In genomic region chr6:26311012-26311384, GRCh38 we compare ENCODE assay signal across 1 cellular context.
TF ChIP-seq lines count a peak whose summit lies in the region.

No MANE protein-coding gene starts in this region.

TF ChIP-seq in HepG2, 621 proteins besides CTCF, POLR2A, EP300 and RAD21 (continued from another document):
- TF ChIP-seq ZGPAT (CRISPR knock-in tag; IDR thresholded peaks at IDR 0.05) = 0 out of 2 replicates have a peak, but pooled peaks have one; percentile 19
- TF ChIP-seq SNRNP70 (IDR thresholded peaks at IDR 0.05; ENCODE audit: low read depth, low read length) = no peak
- TF ChIP-seq TOE1 (CRISPR knock-in tag; IDR thresholded peaks at IDR 0.05) = no peak
- TF ChIP-seq, protein P1, sequence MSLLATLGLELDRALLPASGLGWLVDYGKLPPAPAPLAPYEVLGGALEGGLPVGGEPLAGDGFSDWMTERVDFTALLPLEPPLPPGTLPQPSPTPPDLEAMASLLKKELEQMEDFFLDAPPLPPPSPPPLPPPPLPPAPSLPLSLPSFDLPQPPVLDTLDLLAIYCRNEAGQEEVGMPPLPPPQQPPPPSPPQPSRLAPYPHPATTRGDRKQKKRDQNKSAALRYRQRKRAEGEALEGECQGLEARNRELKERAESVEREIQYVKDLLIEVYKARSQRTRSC (CRISPR knock-in tag; IDR thresholded peaks at IDR 0.05; ENCODE audit: low read depth) = no peak
- TF ChIP-seq RARA (CRISPR knock-in tag; IDR thresholded peaks at IDR 0.05) = no peak
- TF ChIP-seq MIER3 (CRISPR knock-in tag; IDR thresholded peaks at IDR 0.05; ENCODE audit: borderline replicate concordance) = no peak
- TF ChIP-seq SIN3B (IDR thresholded peaks at IDR 0.05; ENCODE audit: low read length) = no peak
- TF ChIP-seq RFX1 (IDR thresholded peaks at IDR 0.05) = no peak
- no peak for TF ChIP-seq STAT6 (CRISPR knock-in tag; IDR thresholded peaks at IDR 0.05; ENCODE audit: borderline replicate concordance)
- TF ChIP-seq E2F2 (CRISPR knock-in tag; IDR thresholded peaks at IDR 0.05; ENCODE audit: borderline replicate concordance) = no peak
- TF ChIP-seq SIN3A (IDR thresholded peaks at IDR 0.05; ENCODE audit: borderline replicate concordance, low read depth, low read length) = no peak
- TF ChIP-seq ZNF331 (CRISPR knock-in tag; IDR thresholded peaks at IDR 0.05) = peak; percentile 67
- no peak for TF ChIP-seq TFE3 (CRISPR knock-in tag; IDR thresholded peaks at IDR 0.05)
- no peak for TF ChIP-seq ZNF251 (CRISPR knock-in tag; IDR thresholded peaks at IDR 0.05)
- no peak for TF ChIP-seq ZNF510 (CRISPR knock-in tag; IDR thresholded peaks at IDR 0.05; ENCODE audit: low read depth)
- no peak for TF ChIP-seq RBAK (CRISPR knock-in tag; IDR thresholded peaks at IDR 0.05)
- TF ChIP-seq, protein P2, sequence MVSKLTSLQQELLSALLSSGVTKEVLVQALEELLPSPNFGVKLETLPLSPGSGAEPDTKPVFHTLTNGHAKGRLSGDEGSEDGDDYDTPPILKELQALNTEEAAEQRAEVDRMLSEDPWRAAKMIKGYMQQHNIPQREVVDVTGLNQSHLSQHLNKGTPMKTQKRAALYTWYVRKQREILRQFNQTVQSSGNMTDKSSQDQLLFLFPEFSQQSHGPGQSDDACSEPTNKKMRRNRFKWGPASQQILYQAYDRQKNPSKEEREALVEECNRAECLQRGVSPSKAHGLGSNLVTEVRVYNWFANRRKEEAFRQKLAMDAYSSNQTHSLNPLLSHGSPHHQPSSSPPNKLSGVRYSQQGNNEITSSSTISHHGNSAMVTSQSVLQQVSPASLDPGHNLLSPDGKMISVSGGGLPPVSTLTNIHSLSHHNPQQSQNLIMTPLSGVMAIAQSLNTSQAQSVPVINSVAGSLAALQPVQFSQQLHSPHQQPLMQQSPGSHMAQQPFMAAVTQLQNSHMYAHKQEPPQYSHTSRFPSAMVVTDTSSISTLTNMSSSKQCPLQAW (CRISPR knock-in tag; IDR thresholded peaks at IDR 0.05) = no peak
- TF ChIP-seq GTF2F1 (IDR thresholded peaks at IDR 0.05; ENCODE audit: low read length) = no peak
- 0 out of 2 replicates have a peak, but pooled peaks have one; percentile 3 for TF ChIP-seq ZFP1 (CRISPR knock-in tag; IDR thresholded peaks at IDR 0.05)
- no peak for TF ChIP-seq ZNF589 (CRISPR knock-in tag; conservative IDR thresholded peaks at IDR 0.05)
- 0 out of 2 replicates have a peak, but pooled peaks have one; percentile 3 for TF ChIP-seq SOX13 (IDR thresholded peaks at IDR 0.05)
- no peak for TF ChIP-seq SOX13 (CRISPR knock-in tag; conservative IDR thresholded peaks at IDR 0.05 in 1 of 2, IDR thresholded peaks at IDR 0.05 in 1 of 2)
- TF ChIP-seq, protein P3, sequence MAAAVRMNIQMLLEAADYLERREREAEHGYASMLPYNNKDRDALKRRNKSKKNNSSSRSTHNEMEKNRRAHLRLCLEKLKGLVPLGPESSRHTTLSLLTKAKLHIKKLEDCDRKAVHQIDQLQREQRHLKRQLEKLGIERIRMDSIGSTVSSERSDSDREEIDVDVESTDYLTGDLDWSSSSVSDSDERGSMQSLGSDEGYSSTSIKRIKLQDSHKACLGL (CRISPR knock-in tag; IDR thresholded peaks at IDR 0.05) = no peak
- TF ChIP-seq MED8 (CRISPR knock-in tag; IDR thresholded peaks at IDR 0.05; ENCODE audit: insufficient replicate concordance) = no peak
- peak; percentile 11; the same call in 1 of the 2 replicates for TF ChIP-seq RCOR2 (CRISPR knock-in tag; IDR thresholded peaks at IDR 0.05)
- TF ChIP-seq PTBP1 (IDR thresholded peaks at IDR 0.05; ENCODE audit: low read depth, low read length, poor library complexity, severe bottlenecking) = no peak
- 0 out of 2 replicates have a peak, but pooled peaks have one; percentile 3 for TF ChIP-seq STAG1 (CRISPR knock-in tag; IDR thresholded peaks at IDR 0.05)
- TF ChIP-seq MAZ (IDR thresholded peaks at IDR 0.05; ENCODE audit: borderline replicate concordance, low read depth, low read length) = no peak
- TF ChIP-seq MAZ (CRISPR knock-in tag; IDR thresholded peaks at IDR 0.05; ENCODE audit: low read depth) = no peak
- no peak for TF ChIP-seq ZNF75D (CRISPR knock-in tag; IDR thresholded peaks at IDR 0.05; ENCODE audit: borderline replicate concordance)
- TF ChIP-seq SOX6 (IDR thresholded peaks at IDR 0.05) = no peak
- no peak for TF ChIP-seq SOX6 (CRISPR knock-in tag; IDR thresholded peaks at IDR 0.05)
- TF ChIP-seq, protein P4, sequence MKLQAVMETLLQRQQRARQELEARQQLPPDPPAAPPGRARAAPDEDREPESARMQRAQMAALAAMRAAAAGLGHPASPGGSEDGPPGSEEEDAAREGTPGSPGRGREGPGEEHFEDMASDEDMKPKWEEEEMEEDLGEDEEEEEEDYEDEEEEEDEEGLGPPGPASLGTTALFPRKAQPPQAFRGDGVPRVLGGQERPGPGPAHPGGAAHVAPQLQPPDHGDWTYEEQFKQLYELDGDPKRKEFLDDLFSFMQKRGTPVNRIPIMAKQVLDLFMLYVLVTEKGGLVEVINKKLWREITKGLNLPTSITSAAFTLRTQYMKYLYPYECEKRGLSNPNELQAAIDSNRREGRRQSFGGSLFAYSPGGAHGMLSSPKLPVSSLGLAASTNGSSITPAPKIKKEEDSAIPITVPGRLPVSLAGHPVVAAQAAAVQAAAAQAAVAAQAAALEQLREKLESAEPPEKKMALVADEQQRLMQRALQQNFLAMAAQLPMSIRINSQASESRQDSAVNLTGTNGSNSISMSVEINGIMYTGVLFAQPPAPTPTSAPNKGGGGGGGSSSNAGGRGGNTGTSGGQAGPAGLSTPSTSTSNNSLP (IDR thresholded peaks at IDR 0.05; ENCODE audit: low read depth, low read length) = peak; percentile 76; the same call in 1 of the 2 replicates
